Comparison of ENCODE assay signal across 8 cellular contexts in the genomic region with DNA sequence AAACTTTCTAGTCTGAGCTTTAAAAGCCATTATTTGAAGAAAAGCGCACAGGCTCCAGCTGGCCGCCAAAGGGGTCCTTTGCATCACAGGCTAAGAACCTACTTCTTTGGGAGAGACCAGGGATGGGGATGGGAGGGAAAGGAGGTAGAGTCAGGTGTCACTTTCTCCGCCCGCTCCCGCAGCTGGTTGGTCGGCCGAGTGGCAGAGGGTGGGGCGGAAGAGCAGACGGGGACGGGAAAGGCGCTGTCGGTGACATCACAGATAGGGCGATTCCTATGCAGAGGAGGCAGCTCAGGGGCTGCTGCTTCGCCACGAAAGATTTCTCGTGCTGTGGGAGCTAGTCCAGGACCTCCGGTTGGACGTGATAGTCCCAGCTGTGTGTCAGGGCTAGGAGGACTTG.
DNase-seq lines count a peak whose midpoint lies in the region; ATAC-seq and TF ChIP-seq lines count a peak whose summit lies in the region.
"Not testable (repeated sequence)": the region's sequence is repeated elsewhere in the genome, so short reads cannot be mapped to it uniquely, and the experiment has no call there.

No MANE protein-coding gene starts in this region.

- H3K27ac Mint-ChIP-seq in HFFc6 = peak overlapping the region; percentile 97
- peak overlapping the region; percentile 90 for H3K27ac Mint-ChIP-seq in activated CD8-positive, alpha-beta T cell treated with anti-CD3 and anti-CD28 coated beads for 36 hours

- H3K36me3 Mint-ChIP-seq in HFFc6 (ENCODE audit: low read depth); activated CD8-positive, alpha-beta T cell treated with anti-CD3 and anti-CD28 coated beads for 36 hours (ENCODE audit: low read depth): not testable (repeated sequence)

- TF ChIP-seq EP300 in sigmoid colon (IDR thresholded peaks at IDR 0.05) = not testable (repeated sequence)

- H3K27me3 Mint-ChIP-seq in HFFc6 (ENCODE audit: insufficient read depth); activated CD8-positive, alpha-beta T cell treated with anti-CD3 and anti-CD28 coated beads for 36 hours: not testable (repeated sequence)

- not testable (repeated sequence) for TF ChIP-seq CTCF in HFFc6 (IDR thresholded peaks at IDR 0.05); activated CD8-positive, alpha-beta T cell treated with anti-CD3 and anti-CD28 coated beads for 36 hours (IDR thresholded peaks at IDR 0.05); cardiac fibroblast (IDR thresholded peaks at IDR 0.05; ENCODE audit: low read depth, low read length); sigmoid colon (IDR thresholded peaks at IDR 0.05)

- intact Hi-C loops in activated CD8-positive, alpha-beta T cell treated with anti-CD3 and anti-CD28 coated beads for 36 hours (cut with micrococcal nuclease); Right ventricle myocardium superior (cut with DNase I); sigmoid colon (cut with DNase I): not testable (repeated sequence)

- peak; percentile 75 for ATAC-seq in activated CD8-positive, alpha-beta T cell treated with anti-CD3 and anti-CD28 coated beads for 36 hours
- peak; percentile 99 for ATAC-seq in Right ventricle myocardium superior (ENCODE audit: poor library complexity)

- WGBS in mesodermal cell (ENCODE audit: insufficient coverage in 2 of 2), 2 experiments = no CpG with 5 or more reads among the region's 18 CpGs
- WGBS in sigmoid colon, 2 donors = 35 to 43% methylated on average over 7 of the region's 18 CpGs

- not testable (repeated sequence) for TF ChIP-seq POLR2A in sigmoid colon (IDR thresholded peaks at IDR 0.05)

- CTCF ChIA-PET in activated CD8-positive, alpha-beta T cell treated with anti-CD3 and anti-CD28 coated beads for 36 hours (lab: Charles Lee) = not testable (repeated sequence)

- H3K9me3 Mint-ChIP-seq in HFFc6; activated CD8-positive, alpha-beta T cell treated with anti-CD3 and anti-CD28 coated beads for 36 hours: not testable (repeated sequence)

- not testable (repeated sequence) for H3K4me1 ChIP-seq in mesodermal cell (ENCODE audit: control insufficient read depth, insufficient read depth, low read length, poor library complexity, severe bottlenecking); sigmoid colon

- POLR2A ChIA-PET in activated CD8-positive, alpha-beta T cell treated with anti-CD3 and anti-CD28 coated beads for 36 hours (lab: Charles Lee) = not testable (repeated sequence)

- not testable (repeated sequence) for H3K27me3 ChIP-seq in sigmoid colon

- H3K36me3 ChIP-seq in mesodermal cell (ENCODE audit: control insufficient read depth, insufficient read depth, low read length); sigmoid colon: not testable (repeated sequence)

- peak overlapping the region in 1 of 2 donors; percentile 2 for H3K4me3 ChIP-seq in cardiac fibroblast (replicated peaks in 1 of 2; ENCODE audit: low read depth in 2 of 2, low read length in 2 of 2)
- H3K4me3 ChIP-seq in mesodermal cell (ENCODE audit: extremely low read depth, insufficient read depth, low read length, poor library complexity, severe bottlenecking) = not testable (repeated sequence)
- peak overlapping the region in 3 of 4 donors; percentile 35 to 41 (median 35) for H3K4me3 ChIP-seq in sigmoid colon

- H3K27ac ChIP-seq in mesodermal cell (ENCODE audit: low read depth, low read length, severe bottlenecking) = peak overlapping the region; percentile 72
- peak overlapping the region; percentile 75 to 83 (median 76) for H3K27ac ChIP-seq in sigmoid colon

- peaks cover 14% of the 10 kb centered on the region for H3K4me1 Mint-ChIP-seq in HFFc6 (ENCODE audit: low read depth)
- H3K4me1 Mint-ChIP-seq in activated CD8-positive, alpha-beta T cell treated with anti-CD3 and anti-CD28 coated beads for 36 hours (ENCODE audit: low read depth) = not testable (repeated sequence)

- H3K9me3 ChIP-seq in mesodermal cell (ENCODE audit: control insufficient read depth, low read length); sigmoid colon: not testable (repeated sequence)

- DNase-seq in C1 segment of cervical spinal cord (lab: John Stamatoyannopoulos, UW) (peak in 9 of 14 donors; percentile 8 to 92 (median 28)), HFFc6 (peak; percentile 60), NCI-H510A treated with DMSO at 0.1 percent for 48 hours (lab: John Stamatoyannopoulos, UW) (peak; percentile 15), cardiac fibroblast (ENCODE audit: low read depth in 2 of 2) (peak; percentile 37 to 45), Right ventricle myocardium superior (peak; percentile 60), sigmoid colon (peak; percentile 70)
- peak; percentile 32 for DNase-seq in activated CD8-positive, alpha-beta T cell treated with anti-CD3 and anti-CD28 coated beads for 36 hours

- peak overlapping the region; percentile 86 for H3K4me3 Mint-ChIP-seq in HFFc6
- peak overlapping the region; percentile 47 for H3K4me3 Mint-ChIP-seq in activated CD8-positive, alpha-beta T cell treated with anti-CD3 and anti-CD28 coated beads for 36 hours

Comparison
In these comparisons a context has a peak if more than half of its experiments do, and no peak if none do; other contexts are left out.
1. DNase-seq: peak in every context shown above with its lines; median percentile 70 in sigmoid colon; 60 in HFFc6; 60 in Right ventricle myocardium superior; 41 in cardiac fibroblast; 32 in activated CD8-positive, alpha-beta T cell treated with anti-CD3 and anti-CD28 coated beads for 36 hours; 28 in C1 segment of cervical spinal cord; 15 in NCI-H510A treated with DMSO at 0.1 percent for 48 hours.